Comparison of ENCODE assay signal across 16 cellular contexts in the genomic region with DNA sequence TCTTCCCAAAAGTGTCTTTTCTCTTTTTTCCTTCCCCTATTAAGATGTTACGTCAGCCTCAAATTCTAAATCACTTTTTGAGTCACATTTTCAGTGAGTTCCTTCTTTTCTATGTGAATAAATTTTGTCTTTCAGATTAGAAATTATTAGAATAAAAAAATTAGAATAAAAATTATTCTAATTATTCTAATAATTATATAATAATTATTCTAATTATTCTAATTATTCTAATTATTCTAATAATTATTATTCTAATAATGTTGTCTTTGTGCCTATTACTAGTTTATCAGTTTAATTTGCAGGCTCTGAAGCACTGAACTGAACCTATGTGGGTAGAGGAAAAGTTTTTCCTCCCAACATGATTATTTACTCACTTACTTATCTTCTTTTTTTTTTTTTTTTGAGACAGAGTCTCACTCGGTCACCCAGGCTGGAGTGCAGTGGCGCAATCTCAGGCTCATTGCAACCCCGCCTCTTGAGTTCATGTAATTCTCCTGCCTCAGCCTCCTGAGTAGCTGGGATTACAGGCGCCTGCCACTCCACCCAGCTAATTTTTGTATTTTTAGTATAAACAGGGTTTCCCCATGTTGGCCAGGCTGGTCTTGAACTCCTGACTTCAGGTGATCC. TPM values are rescaled to one million over a fixed set of nuclear protein-coding genes. Genes with fewer than 3 reads are reported as not detected.
A peak's percentile ranks its signal among the peaks of the same experiment; 100 is the strongest.
DNase-seq lines count a peak whose midpoint lies in the region; ATAC-seq, FAIRE-seq and TF ChIP-seq lines count a peak whose summit lies in the region.
"Had no signal": no experiment of that assay in that cellular context is flagged by ENCODE, and none has a peak within 500 bp of the region (broad histone marks: within the 10 kb centered on the region; RNA-seq: fewer than 3 reads in every experiment).

No MANE protein-coding gene starts in this region.

- intact Hi-C loops in right lobe of liver (cut with DNase I), result no loop called here

- in situ Hi-C loops in KBM-7 (cut with MboI; ENCODE audit: low pct_unique_long_range_greater_than_20kb, low sequenced_read_pairs), result no loop called here

- no peaks in the 10 kb centered on the region for H3K9me3 ChIP-seq in right lobe of liver

- TF ChIP-seq POLR2A in right lobe of liver (IDR thresholded peaks at IDR 0.05), result no peak

- H3K4me1 ChIP-seq in right lobe of liver, result no peaks in the 10 kb centered on the region

- no peak overlapping the region for H3K27ac ChIP-seq in right lobe of liver

- WGBS in right lobe of liver (ENCODE audit: insufficient coverage, low coverage, low lambda C conversion rate, missing lambda C conversion rate), result 48% methylated on average over 5 of the region's 5 CpGs

- TF ChIP-seq CTCF in bronchial epithelial cell (IDR thresholded peaks at IDR 0.05; ENCODE audit: insufficient read depth, low read length, severe bottlenecking) (no peak), right lobe of liver (IDR thresholded peaks at IDR 0.05) (no peak)

- DNase-seq in AML-193 (lab: John Stamatoyannopoulos, UW) (peak; percentile 26 to 42), KBM-7 (peak; percentile 55), bronchial epithelial cell (ENCODE audit: low read depth) (peak; percentile 36), right lobe of liver (peak in 2 of 3 donors; percentile 44 to 64), dedifferentiated amniotic fluid mesenchymal stem cell (ENCODE audit: extremely low spot score) (no peak), amygdala (lab: John Stamatoyannopoulos, UW) (no peak), NCI-H524 treated with DMSO at 0.1 percent for 48 hours (lab: John Stamatoyannopoulos, UW) (no peak)
- DNase-seq: activated CD4-positive, alpha-beta memory T cell treated with anti-CD3 and anti-CD28 coated beads, Interleukin-2, amount 10 ng/mL, durations not matched to agents 7 days and 5 days; activated T-cell treated with anti-CD3 and anti-CD28 coated beads, Interleukin-2, amount 50 U/mL, for 72 hours; central memory CD4-positive, alpha-beta T cell; effector memory CD8-positive, alpha-beta T cell; NCI-H2081 treated with DMSO at 0.1 percent for 48 hours; NCI-H774; occipital lobe; stimulated activated CD4-positive, alpha-beta T cell treated with anti-CD3 and anti-CD28 coated beads, Interleukin-4, amount 100 ng/mL, for 1 hour had no signal

- peak in 2 of 4 donors; percentile 66 to 72 for ATAC-seq in right lobe of liver
- ATAC-seq in HG03025 (IDR thresholded peaks at IDR 0.05; ENCODE audit: low FRiP score, unreplicated experiment), result no peak
- ATAC-seq: effector memory CD8-positive, alpha-beta T cell had no signal

- H3K4me3 ChIP-seq in bronchial epithelial cell (ENCODE audit: low read depth, low read length), result no peak overlapping the region
- H3K4me3 ChIP-seq in right lobe of liver, result no peak overlapping the region

- H3K36me3 ChIP-seq in bronchial epithelial cell (ENCODE audit: control insufficient read depth, insufficient read depth, low read length), result no peaks in the 10 kb centered on the region
- no peaks in the 10 kb centered on the region for H3K36me3 ChIP-seq in right lobe of liver

- FAIRE-seq in bronchial epithelial cell (lab: Jason Lieb, UNC), result no peak

- H3K27me3 ChIP-seq in bronchial epithelial cell (ENCODE audit: control insufficient read depth, insufficient read depth, low read length), result no peaks in the 10 kb centered on the region
- no peaks in the 10 kb centered on the region for H3K27me3 ChIP-seq in right lobe of liver

RNA-seq across cellular contexts. Expression of gene C15orf39, which starts 39.8 kb away (rescaled TPM):
- total RNA-seq in bronchial epithelial cell (2.1 and 2.2 TPM in 2 replicates), right lobe of liver (1 to 10 TPM; 3.6 to 9.4 (median 5.8) TPM)

Comparison
In these comparisons a context has a peak if more than half of its experiments do, and no peak if none do; other contexts are left out.
1. DNase-seq: peak in AML-193 (2 of 2), KBM-7 (single experiment), bronchial epithelial cell (single experiment) and right lobe of liver (2 of 3); none in dedifferentiated amniotic fluid mesenchymal stem cell (single experiment), amygdala (0 of 56) and NCI-H524 treated with DMSO at 0.1 percent for 48 hours (single experiment).